ENCODE assay signal across 20 cellular contexts in genomic region chr19:19751846-19752245, GRCh38. TPM values are rescaled to one million over a fixed set of nuclear protein-coding genes. Genes with fewer than 3 reads are reported as not detected.
DNase-seq lines count a peak whose midpoint lies in the region; ATAC-seq, FAIRE-seq and TF ChIP-seq lines count a peak whose summit lies in the region.
"Had no signal": no experiment of that assay in that cellular context is flagged by ENCODE, and none has a peak within 500 bp of the region (broad histone marks: within the 10 kb centered on the region; RNA-seq: fewer than 3 reads in every experiment).

No MANE protein-coding gene starts in this region.

- H3K36me3 ChIP-seq in esophagus muscularis mucosa (no peaks in the 10 kb centered on the region), SJCRH30 (no peaks in the 10 kb centered on the region)
- H3K36me3 ChIP-seq: BE2C had no signal

- H3K9me3 ChIP-seq in esophagus muscularis mucosa: no peaks in the 10 kb centered on the region
- H3K9me3 ChIP-seq in SJCRH30 (replicated peaks): no peaks in the 10 kb centered on the region
- H3K9me3 ChIP-seq: A549, BE2C had no signal

- no peak overlapping the region for H3K27ac ChIP-seq in esophagus muscularis mucosa (replicated peaks in 1 of 4)
- H3K27ac ChIP-seq in SJCRH30: no peak overlapping the region
- H3K27ac ChIP-seq: A549, C4-2B had no signal

- no peak for TF ChIP-seq CTCF in esophagus muscularis mucosa (IDR thresholded peaks at IDR 0.05)

- no peak for FAIRE-seq in GM12892 (lab: Jason Lieb, UNC)
- FAIRE-seq: A549, D721Med, G401.6, GM12891, GM19239 had no signal

- intact Hi-C loops in esophagus muscularis mucosa (cut with DNase I): no loop called here

- H3K27me3 ChIP-seq in esophagus muscularis mucosa: peaks cover 0 to 13% (median 0%) of the 10 kb centered on the region in 4 donors
- no peaks in the 10 kb centered on the region for H3K27me3 ChIP-seq in SJCRH30
- H3K27me3 ChIP-seq: BE2C had no signal

- no peak for TF ChIP-seq EP300 in esophagus muscularis mucosa (IDR thresholded peaks at IDR 0.05)

- WGBS in esophagus muscularis mucosa: 91% methylated on average over 9 of the region's 12 CpGs

- H3K4me3 ChIP-seq in esophagus muscularis mucosa (no peak overlapping the region), SJCRH30 (no peak overlapping the region)
- H3K4me3 ChIP-seq: A549, GM23338 had no signal

- TF ChIP-seq POLR2A in GM12892 (IDR thresholded peaks at IDR 0.05; ENCODE audit: low read depth, low read length) (no peak), esophagus muscularis mucosa (IDR thresholded peaks at IDR 0.05; ENCODE audit: low read depth) (no peak)

- ATAC-seq in GM18520 (IDR thresholded peaks at IDR 0.05; ENCODE audit: unreplicated experiment) (no peak), GM19351 (IDR thresholded peaks at IDR 0.05; ENCODE audit: unreplicated experiment) (no peak)
- ATAC-seq: A549, GM23338 had no signal

- H3K4me1 ChIP-seq in esophagus muscularis mucosa (no peaks in the 10 kb centered on the region), SJCRH30 (no peaks in the 10 kb centered on the region)
- H3K4me1 ChIP-seq: A549, BE2C had no signal

- DNase-seq in GM12892 (ENCODE audit: insufficient read length) (peak; percentile 9), esophagus muscularis mucosa (ENCODE audit: extremely low spot score) (peak; percentile 87), mesenteric fat pad (ENCODE audit: low spot score) (peak; percentile 74), SJCRH30 (no peak)
- DNase-seq in stimulated activated CD8-positive, alpha-beta memory T cell treated with anti-CD3 and anti-CD28 coated beads, Interleukin-4, amount 100 ng/mL, for 48 hours: peak; percentile 16
- DNase-seq: BE2C; CD4-positive, alpha-beta memory T cell; DMS153; DMS79 treated with DMSO at 0.1 percent for 48 hours; EL; IMR-90 had no signal

RNA-seq across cellular contexts. Expression of gene ZNF14, which starts 18.9 kb away (rescaled TPM):
- 4.3 TPM for polyA plus RNA-seq in GM12892 (2012; ENCODE audit: missing spikeins)
- 1 to 10 TPM; 5.1 to 7.9 (median 6.2) TPM for total RNA-seq in esophagus muscularis mucosa
- 3.1 TPM for total RNA-seq in mesenteric fat pad
- 7.8 and 7.9 TPM in 2 replicates for total RNA-seq in SJCRH30 (2014; rRNA removed; shearing (Covaris generic))

Comparison
In these comparisons a context has a peak if more than half of its experiments do, and no peak if none do; other contexts are left out.
1. DNase-seq: peak in GM12892 (single experiment), esophagus muscularis mucosa (single experiment), mesenteric fat pad (single experiment) and stimulated activated CD8-positive, alpha-beta memory T cell treated with anti-CD3 and anti-CD28 coated beads, Interleukin-4, amount 100 ng/mL, for 48 hours (single experiment); none in SJCRH30 (0 of 2).